ENCODE assay signal across 23 cellular contexts in the genomic region with DNA sequence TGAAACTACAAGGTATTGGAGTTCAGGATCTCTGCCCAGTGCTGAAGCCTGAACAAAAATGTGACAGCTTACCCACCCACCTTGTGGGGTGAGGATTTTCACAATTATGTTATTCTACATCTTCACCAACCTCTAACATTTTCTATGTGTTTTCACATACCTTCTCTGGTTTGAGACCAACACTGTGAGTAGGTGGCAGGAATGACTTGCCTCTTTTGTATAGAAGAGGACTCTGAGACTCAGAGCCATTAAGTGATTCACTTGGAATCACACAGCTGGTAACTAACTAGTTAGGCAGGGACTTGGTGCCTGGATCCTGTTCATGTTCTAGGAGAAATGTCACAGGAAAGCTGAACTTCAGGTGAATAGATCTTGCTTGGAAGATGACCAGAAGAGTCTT.
"Had no signal": no experiment of that assay in that cellular context is flagged by ENCODE, and none has a peak within 500 bp of the region (broad histone marks: within the 10 kb centered on the region; RNA-seq: fewer than 3 reads in every experiment).

No MANE protein-coding gene starts in this region.

- ATAC-seq: activated CD4-positive, CD25-positive, alpha-beta regulatory T cell treated with anti-CD3 and anti-CD28 coated beads, Interleukin-2, amount 50 U/mL, for 24 hours; activated CD8-positive, alpha-beta T cell treated with anti-CD3 and anti-CD28 coated beads for 36 hours; activated naive CD8-positive, alpha-beta T cell treated with anti-CD3 and anti-CD28 coated beads, Interleukin-2, amount 50 U/mL, for 24 hours; Panc1 had no signal

- H3K4me3 ChIP-seq: ascending aorta, body of pancreas, SJCRH30 had no signal

- H3K9me3 ChIP-seq: ascending aorta, body of pancreas, SJCRH30, SK-N-SH had no signal

- H3K36me3 ChIP-seq: ascending aorta, SJCRH30 had no signal

- H3K4me1 ChIP-seq: ascending aorta, SJCRH30 had no signal

- H3K27me3 ChIP-seq: ascending aorta, body of pancreas had no signal

- H3K27ac ChIP-seq: ascending aorta, RWPE1, SJCRH30 had no signal

- DNase-seq: activated CD4-positive, alpha-beta T cell treated with anti-CD3 and anti-CD28 coated beads for 4 hours; activated CD8-positive, alpha-beta memory T cell treated with anti-CD3 and anti-CD28 coated beads, Interleukin-2, amount 50 U/mL, for 4 hours; activated CD8-positive, alpha-beta T cell treated with anti-CD3 and anti-CD28 coated beads for 36 hours; activated effector memory CD4-positive, alpha-beta T cell treated with anti-CD3 and anti-CD28 coated beads, Interleukin-2, amount 50 U/mL, for 16 hours; activated naive CD4-positive, alpha-beta T cell treated with Interleukin-2 at 50 U/mL for 16 hours; activated naive CD8-positive, alpha-beta T cell treated with anti-CD3 and anti-CD28 coated beads, Interleukin-2, amount 50 U/mL, for 24 hours; amniotic stem cell; central memory CD4-positive, alpha-beta T cell; IMR-90; KBM-7; NCI-H1417 treated with DMSO at 0.1 percent for 48 hours; NCI-H187; NCI-H446; NCI-H524 treated with DMSO at 0.1 percent for 48 hours; Right ventricle myocardium superior; SJCRH30; SK-N-SH; T-helper 1 cell had no signal
